In the genomic region with DNA sequence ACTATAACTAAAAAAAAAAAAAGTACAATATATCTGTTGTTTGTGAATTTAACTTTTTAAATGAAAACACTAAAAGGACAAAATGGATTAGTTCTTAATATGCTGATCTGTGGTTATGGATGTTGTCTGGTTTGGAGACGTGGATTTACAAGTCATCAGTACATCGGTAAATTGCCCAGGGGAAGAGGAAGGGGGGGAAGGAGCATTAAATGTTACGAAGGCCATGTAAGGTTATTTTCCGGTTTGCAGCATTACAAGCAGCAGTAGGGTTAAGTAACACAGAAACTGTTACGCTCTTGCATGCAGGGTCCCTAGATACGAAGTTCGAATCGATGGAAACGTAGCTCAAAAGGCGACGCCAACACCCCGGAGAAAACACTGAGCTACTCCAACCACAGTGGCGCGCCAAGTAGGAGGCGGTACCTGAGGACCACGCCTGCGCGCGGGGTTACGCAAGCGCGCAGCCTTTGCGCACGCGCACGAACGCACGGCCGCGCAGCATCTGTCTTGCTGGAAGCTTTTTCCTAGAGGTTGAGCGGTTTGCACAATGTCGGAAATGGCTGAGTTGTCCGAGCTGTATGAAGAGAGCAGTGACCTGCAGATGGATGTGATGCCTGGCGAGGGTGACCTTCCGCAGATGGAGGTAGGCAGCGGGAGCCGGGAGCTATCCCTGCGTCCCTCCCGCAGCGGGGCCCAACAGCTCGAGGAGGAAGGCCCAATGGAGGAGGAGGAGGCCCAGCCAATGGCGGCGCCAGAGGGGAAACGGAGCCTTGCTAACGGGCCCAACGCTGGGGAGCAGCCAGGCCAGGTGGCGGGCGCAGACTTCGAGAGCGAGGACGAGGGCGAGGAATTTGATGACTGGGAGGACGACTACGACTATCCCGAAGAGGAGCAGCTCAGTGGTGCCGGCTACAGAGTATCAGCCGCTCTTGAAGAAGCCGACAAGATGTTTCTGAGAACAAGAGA, we compare ENCODE assay signal across 8 cellular contexts. TPM values are rescaled to one million over a fixed set of nuclear protein-coding genes. Genes with fewer than 3 reads are reported as not detected.
DNase-seq lines count a peak whose midpoint lies in the region; ATAC-seq, FAIRE-seq and TF ChIP-seq lines count a peak whose summit lies in the region.

A gene with protein sequence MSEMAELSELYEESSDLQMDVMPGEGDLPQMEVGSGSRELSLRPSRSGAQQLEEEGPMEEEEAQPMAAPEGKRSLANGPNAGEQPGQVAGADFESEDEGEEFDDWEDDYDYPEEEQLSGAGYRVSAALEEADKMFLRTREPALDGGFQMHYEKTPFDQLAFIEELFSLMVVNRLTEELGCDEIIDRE (plus strand): TSS at position 505 of the 966 bp plus-strand sequence. CDS start 43 bp downstream, at position 548.

- H3K9me3 ChIP-seq in Loucy (ENCODE audit: insufficient read depth, low read depth, low read length) = no peaks in the 10 kb centered on the region

- peak within 1 kb of the TSS; percentile 97 for H3K4me3 ChIP-seq in Loucy (ENCODE audit: low read length, poor library complexity, severe bottlenecking)
- H3K4me3 ChIP-seq in fibroblast of the aortic adventitia (ENCODE audit: low read depth, low read length) = peak within 1 kb of the TSS; percentile 98

- H4K20me1 ChIP-seq in Loucy (ENCODE audit: insufficient read depth, low read length, poor library complexity, severe bottlenecking) = peaks cover 32% of the 10 kb centered on the region

- no peaks in the 10 kb centered on the region for H3K9me2 ChIP-seq in Loucy (replicated peaks; ENCODE audit: low read depth, low read length)

- peaks cover 13% of the 10 kb centered on the region for H3K36me3 Mint-ChIP-seq in nephron (ENCODE audit: low read depth)

- no peaks in the 10 kb centered on the region for H3K36me3 ChIP-seq in Loucy (ENCODE audit: insufficient read depth, low read length)

- peak within 1 kb of the TSS; percentile 95 for H3K9ac ChIP-seq in Loucy (ENCODE audit: low read depth, low read length, poor library complexity, severe bottlenecking)

- H3K4me1 Mint-ChIP-seq in nephron = peaks cover 45% of the 10 kb centered on the region
- peaks cover 38% of the 10 kb centered on the region for H3K4me1 Mint-ChIP-seq in stimulated activated naive CD8-positive, alpha-beta T cell treated with anti-CD3 and anti-CD28 coated beads, Interleukin-15, amount 100 ng/mL, for 72 hours

- H3K9me3 Mint-ChIP-seq in nephron = no peaks in the 10 kb centered on the region
- H3K9me3 Mint-ChIP-seq in stimulated activated naive CD8-positive, alpha-beta T cell treated with anti-CD3 and anti-CD28 coated beads, Interleukin-15, amount 100 ng/mL, for 72 hours = no peaks in the 10 kb centered on the region

- no peaks in the 10 kb centered on the region for H3F3A ChIP-seq in Loucy (ENCODE audit: low read depth)

- peak within 1 kb of the TSS; percentile 99 to 100 (median 99) for H3K4me3 Mint-ChIP-seq in nephron
- H3K4me3 Mint-ChIP-seq in stimulated activated naive CD8-positive, alpha-beta T cell treated with anti-CD3 and anti-CD28 coated beads, Interleukin-15, amount 100 ng/mL, for 72 hours = peak within 1 kb of the TSS; percentile 99 to 100

- peak within 1 kb of the TSS; percentile 95 for H2AFZ ChIP-seq in Loucy (ENCODE audit: low read length)

- H3K79me2 ChIP-seq in Loucy (ENCODE audit: insufficient read depth, low read length) = peaks cover 31% of the 10 kb centered on the region

- peak; percentile 80 for FAIRE-seq in H54 (lab: Jason Lieb, UNC)

- peaks cover 7% of the 10 kb centered on the region for H3K27me3 Mint-ChIP-seq in nephron (ENCODE audit: low read depth)
- peaks cover 29% of the 10 kb centered on the region for H3K27me3 Mint-ChIP-seq in stimulated activated naive CD8-positive, alpha-beta T cell treated with anti-CD3 and anti-CD28 coated beads, Interleukin-15, amount 100 ng/mL, for 72 hours

- peak within 1 kb of the TSS; percentile 96 for H3K4me2 ChIP-seq in Loucy (ENCODE audit: low read depth, low read length, poor library complexity, severe bottlenecking)

- DNase-seq in EL (peak; percentile 94), H54 (ENCODE audit: insufficient read length, low spot score) (peak; percentile 37), SHP77 (lab: John Stamatoyannopoulos, UW) (peak; percentile 77 to 93), fibroblast of the aortic adventitia (ENCODE audit: low read depth) (peak; percentile 96)
- peak; percentile 91 for DNase-seq in activated effector memory CD4-positive, alpha-beta T cell treated with Interleukin-2 at 50 U/mL for 16 hours
- DNase-seq in stimulated activated naive CD8-positive, alpha-beta T cell treated with anti-CD3 and anti-CD28 coated beads, Interleukin-15, amount 100 ng/mL, for 72 hours = peak; percentile 93 to 96

- peak; percentile 97 for ATAC-seq in stimulated activated naive CD8-positive, alpha-beta T cell treated with anti-CD3 and anti-CD28 coated beads, Interleukin-15, amount 100 ng/mL, for 72 hours

- TF ChIP-seq POLR2A in H54 (IDR thresholded peaks at IDR 0.05; ENCODE audit: low read depth, low read length) = peak; percentile 86

- H3K4me1 ChIP-seq in Loucy (ENCODE audit: insufficient read depth, low read length, poor library complexity, severe bottlenecking) = peaks cover 32% of the 10 kb centered on the region

- peak within 1 kb of the TSS; percentile 98 to 99 (median 98) for H3K27ac Mint-ChIP-seq in nephron
- peak within 1 kb of the TSS; percentile 99 for H3K27ac Mint-ChIP-seq in stimulated activated naive CD8-positive, alpha-beta T cell treated with anti-CD3 and anti-CD28 coated beads, Interleukin-15, amount 100 ng/mL, for 72 hours

- no peaks in the 10 kb centered on the region for H3K27me3 ChIP-seq in Loucy (ENCODE audit: insufficient read depth, low read length, poor library complexity, severe bottlenecking)

- TF ChIP-seq CTCF in Loucy (conservative IDR thresholded peaks at IDR 0.05; ENCODE audit: low read length) = no peak
- TF ChIP-seq CTCF in fibroblast of the aortic adventitia (IDR thresholded peaks at IDR 0.05; ENCODE audit: insufficient read depth, low read length) = no peak
- TF ChIP-seq CTCF in nephron (IDR thresholded peaks at IDR 0.05; ENCODE audit: unreplicated experiment in 3 of 3) = no peak

RNA-seq across cellular contexts. Expression of the gene that starts here (rescaled TPM):
- 253 and 674 TPM in 2 replicates for total RNA-seq in fibroblast of the aortic adventitia (ENCODE audit: low replicate concordance)

Comparison
In these comparisons a context has a peak if more than half of its experiments do, and no peak if none do; other contexts are left out.
1. Peak in every context shown above with its lines: DNase-seq, ATAC-seq and H3K4me3 ChIP-seq.
2. DNase-seq: peak in every context shown above with its lines; median percentile 96 in fibroblast of the aortic adventitia; 94 in stimulated activated naive CD8-positive, alpha-beta T cell treated with anti-CD3 and anti-CD28 coated beads, Interleukin-15, amount 100 ng/mL, for 72 hours; 94 in EL; 91 in activated effector memory CD4-positive, alpha-beta T cell treated with Interleukin-2 at 50 U/mL for 16 hours; 85 in SHP77; 37 in H54.